1 cellular context compared by ENCODE assay signal in the genomic region with DNA sequence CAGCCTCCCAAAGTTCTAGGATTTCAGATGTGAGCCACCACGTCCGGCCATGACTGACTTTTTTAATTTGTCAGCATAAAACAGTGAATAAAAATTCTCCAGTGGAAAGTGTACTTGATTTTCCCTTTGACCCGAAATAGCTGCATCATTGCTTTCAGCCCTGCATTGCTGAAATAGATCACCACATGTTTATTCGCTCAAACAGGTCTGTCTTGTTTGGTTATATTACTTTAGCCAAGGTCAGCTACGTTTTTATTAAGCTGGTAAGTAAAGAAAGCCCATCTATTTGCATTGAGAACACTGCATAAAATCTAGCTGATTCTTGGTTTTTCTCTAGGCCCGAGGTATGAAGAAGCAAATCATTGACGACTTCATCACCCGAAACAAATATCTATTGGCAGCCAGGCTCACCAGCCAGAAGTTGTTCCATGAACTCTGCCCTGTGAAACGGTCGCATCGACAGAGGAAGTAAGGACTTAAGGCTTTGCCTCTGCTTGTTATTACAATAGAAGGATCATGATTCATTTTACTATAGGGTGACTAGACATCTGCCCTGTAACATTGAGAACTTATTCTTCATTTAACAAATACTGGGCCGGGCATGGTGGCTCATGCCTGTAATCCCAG.
TF ChIP-seq lines count a peak whose summit lies in the region.

No MANE protein-coding gene starts in this region.

TF ChIP-seq in liver, 16 proteins besides CTCF, POLR2A, EP300 and RAD21 (continued from another document):
- TF ChIP-seq HNF4G (IDR thresholded peaks at IDR 0.05) (peak; percentile 33), HNF4A (conservative IDR thresholded peaks at IDR 0.05) (peak; percentile 82 to 83), RXRA (IDR thresholded peaks at IDR 0.05) (peak; percentile 43 to 51), FOXA1 (IDR thresholded peaks at IDR 0.05) (no peak)
- TF ChIP-seq, protein P1, sequence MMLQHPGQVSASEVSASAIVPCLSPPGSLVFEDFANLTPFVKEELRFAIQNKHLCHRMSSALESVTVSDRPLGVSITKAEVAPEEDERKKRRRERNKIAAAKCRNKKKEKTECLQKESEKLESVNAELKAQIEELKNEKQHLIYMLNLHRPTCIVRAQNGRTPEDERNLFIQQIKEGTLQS (IDR thresholded peaks at IDR 0.05), result no peak
- TF ChIP-seq, protein P2, sequence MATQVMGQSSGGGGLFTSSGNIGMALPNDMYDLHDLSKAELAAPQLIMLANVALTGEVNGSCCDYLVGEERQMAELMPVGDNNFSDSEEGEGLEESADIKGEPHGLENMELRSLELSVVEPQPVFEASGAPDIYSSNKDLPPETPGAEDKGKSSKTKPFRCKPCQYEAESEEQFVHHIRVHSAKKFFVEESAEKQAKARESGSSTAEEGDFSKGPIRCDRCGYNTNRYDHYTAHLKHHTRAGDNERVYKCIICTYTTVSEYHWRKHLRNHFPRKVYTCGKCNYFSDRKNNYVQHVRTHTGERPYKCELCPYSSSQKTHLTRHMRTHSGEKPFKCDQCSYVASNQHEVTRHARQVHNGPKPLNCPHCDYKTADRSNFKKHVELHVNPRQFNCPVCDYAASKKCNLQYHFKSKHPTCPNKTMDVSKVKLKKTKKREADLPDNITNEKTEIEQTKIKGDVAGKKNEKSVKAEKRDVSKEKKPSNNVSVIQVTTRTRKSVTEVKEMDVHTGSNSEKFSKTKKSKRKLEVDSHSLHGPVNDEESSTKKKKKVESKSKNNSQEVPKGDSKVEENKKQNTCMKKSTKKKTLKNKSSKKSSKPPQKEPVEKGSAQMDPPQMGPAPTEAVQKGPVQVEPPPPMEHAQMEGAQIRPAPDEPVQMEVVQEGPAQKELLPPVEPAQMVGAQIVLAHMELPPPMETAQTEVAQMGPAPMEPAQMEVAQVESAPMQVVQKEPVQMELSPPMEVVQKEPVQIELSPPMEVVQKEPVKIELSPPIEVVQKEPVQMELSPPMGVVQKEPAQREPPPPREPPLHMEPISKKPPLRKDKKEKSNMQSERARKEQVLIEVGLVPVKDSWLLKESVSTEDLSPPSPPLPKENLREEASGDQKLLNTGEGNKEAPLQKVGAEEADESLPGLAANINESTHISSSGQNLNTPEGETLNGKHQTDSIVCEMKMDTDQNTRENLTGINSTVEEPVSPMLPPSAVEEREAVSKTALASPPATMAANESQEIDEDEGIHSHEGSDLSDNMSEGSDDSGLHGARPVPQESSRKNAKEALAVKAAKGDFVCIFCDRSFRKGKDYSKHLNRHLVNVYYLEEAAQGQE (IDR thresholded peaks at IDR 0.05), result peak; percentile 95
